1 cellular context compared by ENCODE assay signal in the genomic region with DNA sequence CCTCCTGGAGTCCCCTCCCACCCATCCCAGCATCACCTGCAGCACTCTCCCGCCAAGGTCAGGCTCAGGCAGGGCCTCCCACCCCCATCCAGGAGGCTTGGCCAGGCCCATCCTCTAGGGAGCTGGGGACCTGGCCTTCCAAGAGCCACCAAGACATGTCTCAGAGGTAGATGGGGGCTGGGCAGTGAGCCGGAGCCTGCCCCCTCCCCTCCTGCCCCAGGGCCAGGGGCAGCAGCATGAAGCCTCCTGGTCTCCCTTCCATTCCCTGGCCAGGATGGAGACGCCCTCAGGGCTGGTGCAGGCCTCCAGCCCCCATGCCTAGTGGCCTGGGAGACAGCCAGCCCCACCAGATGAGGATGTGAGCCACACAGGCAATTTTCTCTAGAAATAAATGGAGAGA.
TF ChIP-seq lines count a peak whose summit lies in the region.

No MANE protein-coding gene starts in this region.

TF ChIP-seq in HCT116, 20 proteins besides CTCF, POLR2A, EP300 and RAD21 (continued from another document):
- TF ChIP-seq POLR2AphosphoS5 (IDR thresholded peaks at IDR 0.05; ENCODE audit: low read depth, low read length) (no peak), CEBPB (IDR thresholded peaks at IDR 0.05; ENCODE audit: low read depth) (no peak), FOSL1 (IDR thresholded peaks at IDR 0.05; ENCODE audit: low read depth) (no peak), SIN3A (IDR thresholded peaks at IDR 0.05; ENCODE audit: low read depth) (no peak), EZH2phosphoT487 (IDR thresholded peaks at IDR 0.05; ENCODE audit: borderline replicate concordance) (no peak), SP1 (IDR thresholded peaks at IDR 0.05; ENCODE audit: low read depth) (no peak), ELF1 (IDR thresholded peaks at IDR 0.05; ENCODE audit: borderline replicate concordance, low read depth) (no peak)
- TF ChIP-seq, protein P1, sequence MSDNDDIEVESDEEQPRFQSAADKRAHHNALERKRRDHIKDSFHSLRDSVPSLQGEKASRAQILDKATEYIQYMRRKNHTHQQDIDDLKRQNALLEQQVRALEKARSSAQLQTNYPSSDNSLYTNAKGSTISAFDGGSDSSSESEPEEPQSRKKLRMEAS (IDR thresholded peaks at IDR 0.05), result no peak
- TF ChIP-seq, protein P2, sequence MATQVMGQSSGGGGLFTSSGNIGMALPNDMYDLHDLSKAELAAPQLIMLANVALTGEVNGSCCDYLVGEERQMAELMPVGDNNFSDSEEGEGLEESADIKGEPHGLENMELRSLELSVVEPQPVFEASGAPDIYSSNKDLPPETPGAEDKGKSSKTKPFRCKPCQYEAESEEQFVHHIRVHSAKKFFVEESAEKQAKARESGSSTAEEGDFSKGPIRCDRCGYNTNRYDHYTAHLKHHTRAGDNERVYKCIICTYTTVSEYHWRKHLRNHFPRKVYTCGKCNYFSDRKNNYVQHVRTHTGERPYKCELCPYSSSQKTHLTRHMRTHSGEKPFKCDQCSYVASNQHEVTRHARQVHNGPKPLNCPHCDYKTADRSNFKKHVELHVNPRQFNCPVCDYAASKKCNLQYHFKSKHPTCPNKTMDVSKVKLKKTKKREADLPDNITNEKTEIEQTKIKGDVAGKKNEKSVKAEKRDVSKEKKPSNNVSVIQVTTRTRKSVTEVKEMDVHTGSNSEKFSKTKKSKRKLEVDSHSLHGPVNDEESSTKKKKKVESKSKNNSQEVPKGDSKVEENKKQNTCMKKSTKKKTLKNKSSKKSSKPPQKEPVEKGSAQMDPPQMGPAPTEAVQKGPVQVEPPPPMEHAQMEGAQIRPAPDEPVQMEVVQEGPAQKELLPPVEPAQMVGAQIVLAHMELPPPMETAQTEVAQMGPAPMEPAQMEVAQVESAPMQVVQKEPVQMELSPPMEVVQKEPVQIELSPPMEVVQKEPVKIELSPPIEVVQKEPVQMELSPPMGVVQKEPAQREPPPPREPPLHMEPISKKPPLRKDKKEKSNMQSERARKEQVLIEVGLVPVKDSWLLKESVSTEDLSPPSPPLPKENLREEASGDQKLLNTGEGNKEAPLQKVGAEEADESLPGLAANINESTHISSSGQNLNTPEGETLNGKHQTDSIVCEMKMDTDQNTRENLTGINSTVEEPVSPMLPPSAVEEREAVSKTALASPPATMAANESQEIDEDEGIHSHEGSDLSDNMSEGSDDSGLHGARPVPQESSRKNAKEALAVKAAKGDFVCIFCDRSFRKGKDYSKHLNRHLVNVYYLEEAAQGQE (IDR thresholded peaks at IDR 0.05; ENCODE audit: low read depth), result no peak
